ENCODE assay signal across 28 cellular contexts in the genomic region with DNA sequence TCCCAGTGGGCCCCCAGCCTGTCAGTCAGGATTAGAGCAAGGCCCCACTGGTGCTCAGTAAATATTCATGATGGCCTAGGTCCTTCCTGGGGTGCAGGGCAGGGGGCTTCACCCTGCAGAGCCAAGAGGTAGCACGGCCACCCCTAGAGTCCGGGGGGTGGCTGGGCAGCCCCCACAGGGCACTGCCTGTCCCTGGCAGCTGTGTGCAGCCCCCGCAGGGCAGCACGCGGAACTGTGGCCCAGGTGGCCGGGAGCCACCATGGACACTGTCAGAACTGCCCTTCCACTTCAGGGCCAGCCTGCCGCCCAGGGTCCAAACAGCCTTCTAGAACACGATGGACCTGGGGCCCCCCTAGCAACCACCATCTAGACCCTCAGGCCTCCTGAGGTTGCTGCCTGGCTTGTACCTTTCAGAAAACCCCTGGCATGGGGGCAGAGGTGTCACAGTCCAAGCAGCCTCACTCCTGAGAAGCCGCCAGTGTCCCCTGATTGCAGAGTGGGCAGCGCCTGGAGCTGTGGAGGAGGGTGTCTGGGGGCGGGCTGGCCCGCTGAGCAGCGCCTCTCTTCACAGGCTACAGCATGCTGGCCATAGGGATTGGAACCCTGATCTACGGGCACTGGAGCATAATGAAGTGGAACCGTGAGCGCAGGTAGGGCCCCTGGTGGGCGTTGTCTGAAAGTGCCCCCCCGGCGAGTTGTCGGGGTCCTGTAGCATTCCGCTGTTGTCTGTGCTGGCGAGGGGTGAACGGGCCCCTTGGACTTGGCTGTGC. TPM values are rescaled to one million over a fixed set of nuclear protein-coding genes. Genes with fewer than 3 reads are reported as not detected.
A peak's percentile ranks its signal among the peaks of the same experiment; 100 is the strongest.
DNase-seq lines count a peak whose midpoint lies in the region; TF ChIP-seq lines count a peak whose summit lies in the region.
"Had no signal": no experiment of that assay in that cellular context is flagged by ENCODE, and none has a peak within 500 bp of the region (broad histone marks: within the 10 kb centered on the region; RNA-seq: fewer than 3 reads in every experiment).

No MANE protein-coding gene starts in this region.

- H3K4me3 ChIP-seq in brain microvascular endothelial cell (ENCODE audit: low read depth, low read length): no peak overlapping the region
- H3K4me3 ChIP-seq: breast epithelium, lower lobe of right lung, smooth muscle cell had no signal

- H3K27ac Mint-ChIP-seq in activated CD4-positive, alpha-beta T cell treated with anti-CD3 and anti-CD28 coated beads, Interleukin-2, amount 10 ng/mL, durations not matched to agents 7 days and 5 days: peak overlapping the region; percentile 25
- H3K27ac Mint-ChIP-seq: B cell had no signal

- H3K36me3 Mint-ChIP-seq in activated CD4-positive, alpha-beta T cell treated with anti-CD3 and anti-CD28 coated beads, Interleukin-2, amount 10 ng/mL, durations not matched to agents 7 days and 5 days (ENCODE audit: low read depth): peaks cover 21% of the 10 kb centered on the region

- H3K4me3 Mint-ChIP-seq in activated CD4-positive, alpha-beta T cell treated with anti-CD3 and anti-CD28 coated beads, Interleukin-2, amount 10 ng/mL, durations not matched to agents 7 days and 5 days: no peak overlapping the region
- H3K4me3 Mint-ChIP-seq: B cell; T-helper 2 cell treated with Interferon-gamma antibody and Interleukin-4, amounts not matched to agents 5 μg/mL and 100 μg/mL, for 36 hours had no signal

- CTCF ChIA-PET in activated CD4-positive, alpha-beta T cell treated with anti-CD3 and anti-CD28 coated beads, Interleukin-2, amount 10 ng/mL, durations not matched to agents 7 days and 5 days (lab: Charles Lee): no interaction called here

- H3K9me3 Mint-ChIP-seq in activated CD4-positive, alpha-beta T cell treated with anti-CD3 and anti-CD28 coated beads, Interleukin-2, amount 10 ng/mL, durations not matched to agents 7 days and 5 days: no peaks in the 10 kb centered on the region
- H3K9me3 Mint-ChIP-seq: T-helper 2 cell treated with Interferon-gamma antibody and Interleukin-4, amounts not matched to agents 5 μg/mL and 100 μg/mL, for 36 hours had no signal

- peaks cover 15% of the 10 kb centered on the region for H3K4me1 Mint-ChIP-seq in activated CD4-positive, alpha-beta T cell treated with anti-CD3 and anti-CD28 coated beads, Interleukin-2, amount 10 ng/mL, durations not matched to agents 7 days and 5 days

- H3K27ac ChIP-seq in KOPT-K1 (ENCODE audit: low read depth, low read length, poor library complexity, severe bottlenecking) (peak overlapping the region; percentile 45), brain microvascular endothelial cell (no peak overlapping the region), temporal lobe (ENCODE audit: low read depth, low read length) (peak overlapping the region; percentile 13)
- H3K27ac ChIP-seq: breast epithelium, lower lobe of right lung, neutrophil had no signal

- no peaks in the 10 kb centered on the region for H3K9me3 ChIP-seq in KOPT-K1 (ENCODE audit: insufficient read depth, low read length, poor library complexity, severe bottlenecking)
- H3K9me3 ChIP-seq: breast epithelium, lower lobe of right lung, neutrophil had no signal

- in situ Hi-C loops in brain microvascular endothelial cell (cut with HindIII; ENCODE audit: low pct_ligation_motif_present, low sequenced_read_pairs): no loop called here

- H3K36me3 ChIP-seq in KOPT-K1 (ENCODE audit: insufficient read depth, low read length) (peaks cover 77% of the 10 kb centered on the region), brain microvascular endothelial cell (replicated peaks) (peaks cover 14% of the 10 kb centered on the region)

- H3K27me3 Mint-ChIP-seq in activated CD4-positive, alpha-beta T cell treated with anti-CD3 and anti-CD28 coated beads, Interleukin-2, amount 10 ng/mL, durations not matched to agents 7 days and 5 days: no peaks in the 10 kb centered on the region
- H3K27me3 Mint-ChIP-seq: B cell had no signal

- POLR2A ChIA-PET in activated CD4-positive, alpha-beta T cell treated with anti-CD3 and anti-CD28 coated beads, Interleukin-2, amount 10 ng/mL, durations not matched to agents 7 days and 5 days (lab: Charles Lee): no interaction called here

- no peaks in the 10 kb centered on the region for H3K27me3 ChIP-seq in brain microvascular endothelial cell (replicated peaks)
- H3K27me3 ChIP-seq: breast epithelium, neutrophil had no signal

- peak; percentile 13 for TF ChIP-seq CTCF in brain microvascular endothelial cell (IDR thresholded peaks at IDR 0.05; ENCODE audit: low read depth, low read length, missing control alignments)

- DNase-seq in activated CD4-positive, alpha-beta T cell treated with anti-CD3 and anti-CD28 coated beads, Interleukin-2, amount 10 ng/mL, durations not matched to agents 7 days and 5 days: no peak
- no peak for DNase-seq in activated CD4-positive, alpha-beta T cell treated with anti-CD3 and anti-CD28 coated beads for 48 hours
- DNase-seq in brain microvascular endothelial cell (no peak), SK-N-DZ (ENCODE audit: low spot score) (no peak), NCI-H2196 (lab: John Stamatoyannopoulos, UW; ENCODE audit: unreplicated experiment) (no peak)
- DNase-seq in stimulated activated CD4-positive, alpha-beta T cell treated with anti-CD3 and anti-CD28 coated beads, Interleukin-1b, Interleukin-23, amount 100 ng/mL, for 48 hours: no peak
- DNase-seq: activated CD4-positive, alpha-beta T cell treated with anti-CD3 and anti-CD28 coated beads, Interleukin-2, amount 50 U/mL, for 4 hours; activated CD8-positive, alpha-beta memory T cell treated with anti-CD3 and anti-CD28 coated beads, Interleukin-2, amount 50 U/mL, for 4 hours; COR-L47; cortex of kidney; DMS79; HCEC 1CT; kidney; lower lobe of right lung; NCI-H1092 treated with DMSO at 0.1 percent for 48 hours; NCI-H2029; NCI-H446 treated with DMSO at 0.1 percent for 48 hours; stimulated activated CD4-positive, alpha-beta T cell treated with anti-CD3 and anti-CD28 coated beads, Interleukin-2, amount 100 ng/mL, for 48 hours; stimulated activated naive CD4-positive, alpha-beta T cell; WERI-Rb-1 had no signal

RNA-seq across cellular contexts. Expression of gene YJEFN3, which starts 2.9 kb away (rescaled TPM):
- total RNA-seq in activated CD4-positive, alpha-beta T cell treated with anti-CD3 and anti-CD28 coated beads, Interleukin-2, amount 10 ng/mL, durations not matched to agents 7 days and 5 days: 10 to 100 TPM; 12.8 to 13.2 TPM
- total RNA-seq in temporal lobe: 3.0 TPM
- polyA plus RNA-seq in SK-N-DZ (2014; cell fraction: cytosol; rRNA removed): 1.3 and 2.1 TPM in 2 replicates
- polyA plus RNA-seq in SK-N-DZ (2014; cell fraction: nucleus; rRNA removed): 8.0 and 27.0 TPM in 2 replicates

RNA-seq across cellular contexts. Expression of gene NDUFA13, which starts 9.8 kb away (rescaled TPM):
- 100 to 1,000 TPM; 314 to 363 TPM for total RNA-seq in activated CD4-positive, alpha-beta T cell treated with anti-CD3 and anti-CD28 coated beads, Interleukin-2, amount 10 ng/mL, durations not matched to agents 7 days and 5 days
- 40.8 TPM for total RNA-seq in temporal lobe
- 38.2 and 54.5 TPM in 2 replicates for polyA plus RNA-seq in SK-N-DZ (2014; cell fraction: cytosol; rRNA removed)
- polyA plus RNA-seq in SK-N-DZ (2014; cell fraction: nucleus; rRNA removed): 66.8 and 68.6 TPM in 2 replicates

RNA-seq across cellular contexts. Expression of gene TSSK6, which starts 10.4 kb away (rescaled TPM):
- total RNA-seq in activated CD4-positive, alpha-beta T cell treated with anti-CD3 and anti-CD28 coated beads, Interleukin-2, amount 10 ng/mL, durations not matched to agents 7 days and 5 days: 1 to 10 TPM; 3.7 to 4.4 TPM
- total RNA-seq in temporal lobe: 1.2 TPM
- 3.9 and 5.5 TPM in 2 replicates for polyA plus RNA-seq in SK-N-DZ (2014; cell fraction: cytosol; rRNA removed)
- polyA plus RNA-seq in SK-N-DZ (2014; cell fraction: nucleus; rRNA removed): 1.3 and 5.3 TPM in 2 replicates

RNA-seq across cellular contexts. Expression of gene CILP2, which starts 12.3 kb away (rescaled TPM):
- under 1 TPM in 1 of 2 experiments, not detected in 1; 0.25 TPM for total RNA-seq in activated CD4-positive, alpha-beta T cell treated with anti-CD3 and anti-CD28 coated beads, Interleukin-2, amount 10 ng/mL, durations not matched to agents 7 days and 5 days
- total RNA-seq in temporal lobe: 0.98 TPM
- polyA plus RNA-seq in SK-N-DZ (2014; cell fraction: cytosol; rRNA removed): 1.1 and 1.8 TPM in 2 replicates
- polyA plus RNA-seq in SK-N-DZ (2014; cell fraction: nucleus; rRNA removed): 2.3 and 3.6 TPM in 2 replicates
- total RNA-seq: HT-29 had no signal
